ENCODE assay signal across 25 cellular contexts in genomic region chr1:3003039-3003940, GRCh38. TPM values are rescaled to one million over a fixed set of nuclear protein-coding genes. Genes with fewer than 3 reads are reported as not detected.
"Had no signal": no experiment of that assay in that cellular context is flagged by ENCODE, and none has a peak within 500 bp of the region (broad histone marks: within the 10 kb centered on the region; RNA-seq: fewer than 3 reads in every experiment).

No MANE protein-coding gene starts in this region.

- ATAC-seq: body of pancreas; stimulated activated naive CD8-positive, alpha-beta T cell treated with anti-CD3 and anti-CD28 coated beads, Interleukin-15, amount 100 ng/mL, for 72 hours had no signal

- H3K9ac ChIP-seq: SK-N-SH had no signal

- H3K36me3 Mint-ChIP-seq: activated naive CD8-positive, alpha-beta T cell had no signal

- H3K27ac Mint-ChIP-seq: activated naive CD8-positive, alpha-beta T cell; stimulated activated naive CD8-positive, alpha-beta T cell treated with anti-CD3 and anti-CD28 coated beads, Interleukin-15, amount 100 ng/mL, for 72 hours had no signal

- H2AFZ ChIP-seq: hepatocyte had no signal

- H3K4me1 ChIP-seq: body of pancreas, esophagus squamous epithelium had no signal

- H3K27me3 ChIP-seq: body of pancreas, hepatocyte, neutrophil had no signal

- H3K4me3 Mint-ChIP-seq: activated naive CD8-positive, alpha-beta T cell; stimulated activated naive CD8-positive, alpha-beta T cell treated with anti-CD3 and anti-CD28 coated beads, Interleukin-15, amount 100 ng/mL, for 72 hours had no signal

- H3K4me2 ChIP-seq: hepatocyte, SK-N-SH, smooth muscle cell had no signal

- H3K4me1 Mint-ChIP-seq: stimulated activated naive CD8-positive, alpha-beta T cell treated with anti-CD3 and anti-CD28 coated beads, Interleukin-15, amount 100 ng/mL, for 72 hours had no signal

- H3K4me3 ChIP-seq: body of pancreas, coronary artery, esophagus squamous epithelium, hepatocyte, lung, smooth muscle cell had no signal

- H3K36me3 ChIP-seq: esophagus squamous epithelium, neutrophil had no signal

- H3K9me3 ChIP-seq: neutrophil, SK-N-SH had no signal

- H3K27ac ChIP-seq: body of pancreas, coronary artery, esophagus squamous epithelium, hepatocyte, neutrophil, VCaP had no signal

- DNase-seq: activated CD4-positive, alpha-beta T cell treated with anti-CD3 and anti-CD28 coated beads, Interleukin-2, amount 50 U/mL, for 48 hours; activated T-cell treated with anti-CD3 and anti-CD28 coated beads, Interleukin-2, amount 50 U/mL, for 48 hours; amniotic stem cell; central memory CD4-positive, alpha-beta T cell; effector CD8-positive, alpha-beta T cell; esophagus squamous epithelium; naive B cell; retina; SK-N-SH; stimulated activated naive CD8-positive, alpha-beta T cell treated with anti-CD3 and anti-CD28 coated beads, Interleukin-15, amount 100 ng/mL, for 72 hours had no signal

RNA-seq across cellular contexts. Expression of gene ACTRT2, which starts 18.0 kb away (rescaled TPM):
- total RNA-seq: body of pancreas; endothelial cell of umbilical vein; esophagus squamous epithelium; fibroblast of villous mesenchyme; glomerular endothelial cell; hepatocyte; kidney epithelial cell; lung; smooth muscle cell; T-helper 1 cell treated with Interleukin-12 subunit alpha and Interleukin-12 subunit beta and Interleukin-4 antibody, amounts not matched to agents 30 ng/mL and 1 ng/mL, for 36 hours; temporal lobe; urinary bladder had no signal
- polyA plus RNA-seq: endothelial cell of umbilical vein, hepatocyte, lung, SK-N-SH, smooth muscle cell, urinary bladder had no signal
